In the genomic region with DNA sequence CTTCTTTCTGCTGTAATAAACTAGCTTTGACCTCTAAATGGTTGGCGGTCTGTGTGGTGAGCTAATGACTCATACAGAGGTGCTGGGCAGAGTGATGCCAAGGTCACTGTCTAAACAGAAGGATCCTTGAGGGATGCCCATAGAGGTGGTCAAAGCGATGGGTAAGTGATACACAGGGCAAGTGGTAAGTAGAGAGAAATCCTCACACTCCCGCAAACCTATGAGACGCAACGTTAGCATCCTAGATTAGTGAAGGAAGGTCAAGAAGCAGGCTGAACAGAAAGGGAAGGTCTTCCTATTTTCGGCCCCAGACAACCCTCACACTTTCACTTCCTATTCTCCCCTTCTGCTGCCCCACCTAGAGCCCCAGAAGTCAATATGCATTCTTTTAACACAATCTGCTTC, we compare ENCODE assay signal across 8 cellular contexts.
A peak's percentile ranks its signal among the peaks of the same experiment; 100 is the strongest.
DNase-seq lines count a peak whose midpoint lies in the region; ATAC-seq and TF ChIP-seq lines count a peak whose summit lies in the region.

No MANE protein-coding gene starts in this region.

- DNase-seq in GM13977 (ENCODE audit: low spot score): peak; percentile 17
- no peak for DNase-seq in esophagus muscularis mucosa (ENCODE audit: extremely low spot score)
- DNase-seq in dorsolateral prefrontal cortex: no peak
- no peak for DNase-seq in hepatic stellate cell (ENCODE audit: low spot score)
- no peak for DNase-seq in NCI-H187 (lab: John Stamatoyannopoulos, UW)
- no peak for DNase-seq in amniotic stem cell (lab: John Stamatoyannopoulos, UW)

- in situ Hi-C loops in GM13977 (cut with MboI; ENCODE audit: low pct_unique_long_range_greater_than_20kb, low sequenced_read_pairs, unreplicated experiment): no loop called here

- intact Hi-C loops in esophagus muscularis mucosa (cut with DNase I): no loop called here
- intact Hi-C loops in dorsolateral prefrontal cortex (cut with DNase I): no loop called here

- ATAC-seq in GM21528 (IDR thresholded peaks at IDR 0.05; ENCODE audit: low FRiP score, unreplicated experiment) (peak; percentile 96), HG03521 (IDR thresholded peaks at IDR 0.05; ENCODE audit: unreplicated experiment) (peak; percentile 88)

- H3K27me3 ChIP-seq in esophagus muscularis mucosa (no peaks in the 10 kb centered on the region), dorsolateral prefrontal cortex (peaks cover 0 to 2% (median 0%) of the 10 kb centered on the region in 45 donors)

- TF ChIP-seq POLR2A in esophagus muscularis mucosa (IDR thresholded peaks at IDR 0.05; ENCODE audit: low read depth): no peak

- peaks cover 0 to 40% (median 35%) of the 10 kb centered on the region in 4 donors for H3K4me1 ChIP-seq in esophagus muscularis mucosa

- TF ChIP-seq EP300 in esophagus muscularis mucosa (IDR thresholded peaks at IDR 0.05): no peak

- peak overlapping the region in 3 of 4 donors; percentile 15 to 23 (median 20) for H3K27ac ChIP-seq in esophagus muscularis mucosa (replicated peaks in 1 of 4)
- no peak overlapping the region for H3K27ac ChIP-seq in dorsolateral prefrontal cortex

- TF ChIP-seq CTCF in GM13977 (IDR thresholded peaks at IDR 0.05; ENCODE audit: extremely low read depth, insufficient read depth, missing control alignments) (no peak), esophagus muscularis mucosa (IDR thresholded peaks at IDR 0.05) (no peak), dorsolateral prefrontal cortex (IDR thresholded peaks at IDR 0.05 in 54 of 56, conservative IDR thresholded peaks at IDR 0.05 in 2 of 56; ENCODE audit: low read depth in 1 of 56, partially characterized antibody in 56 of 56) (no peak)

- no peaks in the 10 kb centered on the region for H3K9me3 ChIP-seq in esophagus muscularis mucosa

- no peaks in the 10 kb centered on the region for H3K36me3 ChIP-seq in esophagus muscularis mucosa

- 69% methylated on average over 6 of the region's 6 CpGs for WGBS in esophagus muscularis mucosa

- H3K4me3 ChIP-seq in esophagus muscularis mucosa (no peak overlapping the region), dorsolateral prefrontal cortex (no peak overlapping the region)

Comparison
In these comparisons a context has a peak if more than half of its experiments do, and no peak if none do; other contexts are left out.
1. H3K27ac ChIP-seq: peak in esophagus muscularis mucosa (3 of 4); none in dorsolateral prefrontal cortex (0 of 59).